ENCODE assay signal across 24 cellular contexts in the genomic region with DNA sequence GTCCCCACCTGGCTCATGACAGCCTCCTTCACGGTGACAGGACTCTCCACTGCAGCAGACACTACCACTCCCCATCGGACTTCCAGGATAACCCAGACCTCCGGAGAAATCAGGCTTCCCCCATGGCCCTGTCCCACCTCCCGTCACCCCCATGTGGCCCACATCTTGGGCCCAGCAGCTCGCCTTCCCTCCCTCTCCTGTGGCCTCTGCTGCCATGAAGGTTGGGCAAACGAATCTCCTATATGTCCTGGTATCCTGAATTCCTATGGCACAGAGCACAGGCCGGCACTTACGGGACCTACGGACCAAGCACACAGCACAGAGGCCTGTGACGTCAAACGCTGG.
DNase-seq lines count a peak whose midpoint lies in the region; ATAC-seq and TF ChIP-seq lines count a peak whose summit lies in the region.
"Had no signal": no experiment of that assay in that cellular context is flagged by ENCODE, and none has a peak within 500 bp of the region (broad histone marks: within the 10 kb centered on the region; RNA-seq: fewer than 3 reads in every experiment).

No MANE protein-coding gene starts in this region.

- no peaks in the 10 kb centered on the region for H3K27me3 ChIP-seq in spleen (replicated peaks in 1 of 7)
- H3K27me3 ChIP-seq: SJCRH30 had no signal

- H3K36me3 Mint-ChIP-seq in activated CD4-positive, alpha-beta memory T cell treated with anti-CD3 and anti-CD28 coated beads, Interleukin-2, amount 10 ng/mL, durations not matched to agents 7 days and 5 days (ENCODE audit: low read depth) = peaks cover 3% of the 10 kb centered on the region
- peaks cover 3% of the 10 kb centered on the region for H3K36me3 Mint-ChIP-seq in activated CD4-positive, alpha-beta memory T cell treated with anti-CD3 and anti-CD28 coated beads for 36 hours
- H3K36me3 Mint-ChIP-seq in T-helper 17 cell (ENCODE audit: low read depth) = no peaks in the 10 kb centered on the region

- peaks cover 4% of the 10 kb centered on the region for H3K4me1 Mint-ChIP-seq in activated CD4-positive, alpha-beta memory T cell treated with anti-CD3 and anti-CD28 coated beads, Interleukin-2, amount 10 ng/mL, durations not matched to agents 7 days and 5 days
- H3K4me1 Mint-ChIP-seq in activated CD4-positive, alpha-beta memory T cell treated with anti-CD3 and anti-CD28 coated beads for 36 hours (ENCODE audit: low read depth) = peaks cover 3% of the 10 kb centered on the region
- H3K4me1 Mint-ChIP-seq in T-helper 17 cell = peaks cover 5% of the 10 kb centered on the region

- POLR2A ChIA-PET in activated CD4-positive, alpha-beta memory T cell treated with anti-CD3 and anti-CD28 coated beads, Interleukin-2, amount 10 ng/mL, durations not matched to agents 7 days and 5 days (lab: Charles Lee) = no interaction called here
- POLR2A ChIA-PET in activated CD4-positive, alpha-beta memory T cell treated with anti-CD3 and anti-CD28 coated beads for 36 hours (lab: Charles Lee) = no interaction called here

- ATAC-seq in T-helper 17 cell (no peak), left lobe of liver (no peak), HG03571 (IDR thresholded peaks at IDR 0.05; ENCODE audit: unreplicated experiment) (no peak)
- ATAC-seq: PC-3, Right ventricle myocardium inferior, SK-N-SH treated with all-trans-retinoic acid at 6 μM for 48 hours had no signal

- DNase-seq in activated CD4-positive, alpha-beta memory T cell treated with anti-CD3 and anti-CD28 coated beads, Interleukin-2, amount 10 ng/mL, durations not matched to agents 7 days and 5 days = peak; percentile 7
- no peak for DNase-seq in activated CD4-positive, alpha-beta memory T cell treated with anti-CD3 and anti-CD28 coated beads for 36 hours
- no peak for DNase-seq in T-helper 17 cell
- peak; percentile 26 for DNase-seq in left lobe of liver (ENCODE audit: low spot score)
- peak; percentile 39 for DNase-seq in spleen
- no peak for DNase-seq in globus pallidus (ENCODE audit: low spot score)
- DNase-seq in NOMO-1 treated with DMSO at 0.1 percent for 48 hours (lab: John Stamatoyannopoulos, UW; ENCODE audit: unreplicated experiment) = no peak
- DNase-seq: ACHN; CD4-positive, alpha-beta T cell; DMS53; KBM-7; MV-4-11; NCI-H1105 treated with DMSO at 0.1 percent for 48 hours; NCI-H146; NCI-H1930; NCI-H446; NCI-H524 treated with DMSO at 0.1 percent for 48 hours; NCI-H774; PC-3; SJCRH30 had no signal

- no peak overlapping the region for H3K4me3 ChIP-seq in spleen
- H3K4me3 ChIP-seq: SJCRH30 had no signal

- no peak for TF ChIP-seq POLR2A in spleen (IDR thresholded peaks at IDR 0.05)

- no peaks in the 10 kb centered on the region for H3K9me3 ChIP-seq in T-helper 17 cell (ENCODE audit: control insufficient read depth, low read length, poor library complexity, severe bottlenecking)
- H3K9me3 ChIP-seq in spleen = no peaks in the 10 kb centered on the region
- H3K9me3 ChIP-seq: SJCRH30 had no signal

- 92 to 98% (median 93%) methylated on average over 11 of the region's 11 CpGs for WGBS in spleen, 5 donors

- H3K9me3 Mint-ChIP-seq in activated CD4-positive, alpha-beta memory T cell treated with anti-CD3 and anti-CD28 coated beads, Interleukin-2, amount 10 ng/mL, durations not matched to agents 7 days and 5 days = no peaks in the 10 kb centered on the region
- no peaks in the 10 kb centered on the region for H3K9me3 Mint-ChIP-seq in activated CD4-positive, alpha-beta memory T cell treated with anti-CD3 and anti-CD28 coated beads for 36 hours
- H3K9me3 Mint-ChIP-seq: CD4-positive, alpha-beta T cell had no signal

- no peaks in the 10 kb centered on the region for H3K4me1 ChIP-seq in spleen
- H3K4me1 ChIP-seq: SJCRH30 had no signal

- no peak overlapping the region for H3K4me3 Mint-ChIP-seq in activated CD4-positive, alpha-beta memory T cell treated with anti-CD3 and anti-CD28 coated beads, Interleukin-2, amount 10 ng/mL, durations not matched to agents 7 days and 5 days
- no peak overlapping the region for H3K4me3 Mint-ChIP-seq in activated CD4-positive, alpha-beta memory T cell treated with anti-CD3 and anti-CD28 coated beads for 36 hours
- no peak overlapping the region for H3K4me3 Mint-ChIP-seq in T-helper 17 cell
- H3K4me3 Mint-ChIP-seq: CD4-positive, alpha-beta T cell had no signal

- CTCF ChIA-PET in activated CD4-positive, alpha-beta memory T cell treated with anti-CD3 and anti-CD28 coated beads, Interleukin-2, amount 10 ng/mL, durations not matched to agents 7 days and 5 days (lab: Charles Lee) = no interaction called here
- CTCF ChIA-PET in activated CD4-positive, alpha-beta memory T cell treated with anti-CD3 and anti-CD28 coated beads for 36 hours (lab: Charles Lee) = no interaction called here

- H3K27me3 Mint-ChIP-seq in activated CD4-positive, alpha-beta memory T cell treated with anti-CD3 and anti-CD28 coated beads, Interleukin-2, amount 10 ng/mL, durations not matched to agents 7 days and 5 days = no peaks in the 10 kb centered on the region
- no peaks in the 10 kb centered on the region for H3K27me3 Mint-ChIP-seq in activated CD4-positive, alpha-beta memory T cell treated with anti-CD3 and anti-CD28 coated beads for 36 hours
- no peaks in the 10 kb centered on the region for H3K27me3 Mint-ChIP-seq in T-helper 17 cell
- H3K27me3 Mint-ChIP-seq: CD4-positive, alpha-beta T cell had no signal

- H3K27ac Mint-ChIP-seq in activated CD4-positive, alpha-beta memory T cell treated with anti-CD3 and anti-CD28 coated beads, Interleukin-2, amount 10 ng/mL, durations not matched to agents 7 days and 5 days = no peak overlapping the region
- no peak overlapping the region for H3K27ac Mint-ChIP-seq in activated CD4-positive, alpha-beta memory T cell treated with anti-CD3 and anti-CD28 coated beads for 36 hours
- H3K27ac Mint-ChIP-seq in T-helper 17 cell = peak overlapping the region; percentile 51
- H3K27ac Mint-ChIP-seq: CD4-positive, alpha-beta T cell had no signal

- no peak for TF ChIP-seq CTCF in spleen (IDR thresholded peaks at IDR 0.05 in 8 of 11, conservative IDR thresholded peaks at IDR 0.05 in 3 of 11)

- intact Hi-C loops in activated CD4-positive, alpha-beta memory T cell treated with anti-CD3 and anti-CD28 coated beads for 36 hours (cut with micrococcal nuclease) = no loop called here
- intact Hi-C loops in spleen (cut with DNase I; ENCODE audit: low total_unique reads) = loop anchor here (10.0 kb wide), 1 partner anchor 395 kb away; no protein-coding TSS in a partner anchor

- peaks cover 0 to 48% (median 7%) of the 10 kb centered on the region in 6 donors for H3K36me3 ChIP-seq in spleen
- H3K36me3 ChIP-seq: SJCRH30 had no signal

- no peak overlapping the region for H3K27ac ChIP-seq in spleen
- H3K27ac ChIP-seq: 22Rv1, SJCRH30 had no signal

Comparison
In these comparisons a context has a peak if more than half of its experiments do, and no peak if none do; other contexts are left out.
1. DNase-seq: peak in activated CD4-positive, alpha-beta memory T cell treated with anti-CD3 and anti-CD28 coated beads, Interleukin-2, amount 10 ng/mL, durations not matched to agents 7 days and 5 days (single experiment), left lobe of liver (single experiment) and spleen (single experiment); none in activated CD4-positive, alpha-beta memory T cell treated with anti-CD3 and anti-CD28 coated beads for 36 hours (single experiment), T-helper 17 cell (0 of 3), globus pallidus (single experiment) and NOMO-1 treated with DMSO at 0.1 percent for 48 hours (single experiment).